ENCODE assay signal across 23 cellular contexts in the genomic region with DNA sequence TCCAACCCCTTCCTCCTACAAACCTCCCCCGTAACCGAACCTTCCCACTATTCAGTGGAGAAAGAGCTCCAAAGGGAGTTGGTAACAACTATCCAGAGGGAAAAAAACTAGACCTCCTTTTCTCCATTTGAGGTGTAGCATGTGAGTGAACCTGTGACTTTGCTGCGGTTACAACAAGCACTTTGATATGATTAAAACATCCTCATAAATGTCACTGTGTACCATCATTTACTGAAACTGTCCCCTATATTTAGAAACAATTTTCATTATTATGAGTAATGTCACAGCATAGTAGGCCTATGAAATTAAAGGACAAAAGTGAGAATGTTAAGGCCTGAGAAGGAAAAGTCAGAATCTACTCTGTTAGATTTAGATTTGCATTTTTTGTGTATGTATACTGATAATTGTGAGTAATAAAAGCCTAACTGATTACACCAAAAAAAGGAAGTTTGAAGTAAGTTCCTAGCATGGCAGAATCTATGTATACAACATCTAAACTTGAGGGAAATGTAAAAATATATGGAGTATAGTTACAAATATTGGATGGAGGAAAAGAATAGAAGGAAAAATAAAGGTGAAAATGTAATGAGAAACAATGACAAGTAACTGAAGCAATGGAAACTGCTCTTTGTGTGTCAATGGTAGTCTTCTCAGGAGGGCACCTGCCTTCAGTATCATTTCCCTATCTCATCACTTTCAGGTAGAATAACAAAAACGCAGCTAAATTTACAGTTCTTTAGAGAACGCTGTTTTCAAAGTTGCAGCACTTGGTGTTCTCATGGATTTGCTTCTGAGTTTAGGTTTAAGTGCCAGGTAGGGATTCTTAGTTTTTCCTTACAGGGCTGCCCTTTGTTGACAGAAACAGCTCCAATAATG.
DNase-seq lines count a peak whose midpoint lies in the region; ATAC-seq and TF ChIP-seq lines count a peak whose summit lies in the region.
"Had no signal": no experiment of that assay in that cellular context is flagged by ENCODE, and none has a peak within 500 bp of the region (broad histone marks: within the 10 kb centered on the region; RNA-seq: fewer than 3 reads in every experiment).

No MANE protein-coding gene starts in this region.

- no peak overlapping the region for H3K4me3 ChIP-seq in Peyer's patch
- H3K4me3 ChIP-seq: SJCRH30 had no signal

- no peaks in the 10 kb centered on the region for H3K36me3 ChIP-seq in Peyer's patch
- H3K36me3 ChIP-seq: SJCRH30 had no signal

- H3K27ac ChIP-seq in Peyer's patch, result no peak overlapping the region
- H3K27ac ChIP-seq: SJCRH30 had no signal

- no peaks in the 10 kb centered on the region for H3K4me1 ChIP-seq in Peyer's patch

- no peak for TF ChIP-seq CTCF in Peyer's patch (IDR thresholded peaks at IDR 0.05)

- H3K9me3 ChIP-seq in Peyer's patch, result no peaks in the 10 kb centered on the region

- ATAC-seq in GM21360 (IDR thresholded peaks at IDR 0.05; ENCODE audit: unreplicated experiment) (peak; percentile 71), HG02798 (IDR thresholded peaks at IDR 0.05; ENCODE audit: poor library complexity, unreplicated experiment) (peak; percentile 74), HG03439 (IDR thresholded peaks at IDR 0.05; ENCODE audit: unreplicated experiment) (peak; percentile 66)
- peak; percentile 24 for ATAC-seq in stimulated activated effector memory CD8-positive, alpha-beta T cell treated with anti-CD3 and anti-CD28 coated beads, Interleukin-12 subunit alpha, Interleukin-12 subunit beta, amount 100 ng/mL, for 72 hours
- ATAC-seq: left colon had no signal

- no peak overlapping the region for H3K27ac Mint-ChIP-seq in stimulated activated effector memory CD8-positive, alpha-beta T cell treated with anti-CD3 and anti-CD28 coated beads, Interleukin-12 subunit alpha, Interleukin-12 subunit beta, amount 100 ng/mL, for 72 hours
- H3K27ac Mint-ChIP-seq: activated CD4-positive, alpha-beta T cell treated with anti-CD3 and anti-CD28 coated beads, Interleukin-2, amount 10 ng/mL, durations not matched to agents 24 days and 14 days; activated naive CD8-positive, alpha-beta T cell treated with anti-CD3 and anti-CD28 coated beads, Interleukin-2, amount 10 ng/mL, durations not matched to agents 7 days and 5 days; activated T-helper 2 cell treated with anti-CD3 and anti-CD28 coated beads, Interferon-gamma antibody, Interleukin-2, Interleukin-4, amounts not matched to agents 10 μg/mL and 5 μg/mL and 100 μg/mL, durations not matched to agents 14 hours and 24 hours and 36 hours; brain; CD8-positive, alpha-beta memory T cell; endodermal cell; T-helper 1 cell treated with Interleukin-12 subunit alpha and Interleukin-12 subunit beta and Interleukin-4 antibody, amounts not matched to agents 30 μg/mL and 1 μg/mL, for 36 hours had no signal

- DNase-seq in stimulated activated effector memory CD8-positive, alpha-beta T cell treated with anti-CD3 and anti-CD28 coated beads, Interleukin-12 subunit alpha, Interleukin-12 subunit beta, amount 100 ng/mL, for 72 hours (ENCODE audit: low spot score in 2 of 2), result no peak
- DNase-seq in epidermal melanocyte (ENCODE audit: insufficient read length, low spot score), result no peak
- DNase-seq in Peyer's patch, result no peak
- no peak for DNase-seq in effector CD4-positive, alpha-beta T cell
- no peak for DNase-seq in retina
- DNase-seq: activated CD4-positive, alpha-beta T cell treated with anti-CD3 and anti-CD28 coated beads, Interleukin-2, amount 10 ng/mL, durations not matched to agents 24 days and 14 days; activated naive CD8-positive, alpha-beta T cell treated with anti-CD3 and anti-CD28 coated beads, Interleukin-2, amount 10 ng/mL, durations not matched to agents 7 days and 5 days; CD8-positive, alpha-beta memory T cell; endodermal cell; GDM1; Kasumi-1; left colon; mesenchymal stem cell; NCI-H1048; NCI-H187 treated with DMSO at 0.1 percent for 48 hours; NCI-H345; SJCRH30 had no signal

- H3K27me3 ChIP-seq in Peyer's patch, result no peaks in the 10 kb centered on the region
- H3K27me3 ChIP-seq: SJCRH30 had no signal

- no peaks in the 10 kb centered on the region for H3K4me1 Mint-ChIP-seq in stimulated activated effector memory CD8-positive, alpha-beta T cell treated with anti-CD3 and anti-CD28 coated beads, Interleukin-12 subunit alpha, Interleukin-12 subunit beta, amount 100 ng/mL, for 72 hours
- H3K4me1 Mint-ChIP-seq: activated CD4-positive, alpha-beta T cell treated with anti-CD3 and anti-CD28 coated beads, Interleukin-2, amount 10 ng/mL, durations not matched to agents 24 days and 14 days; activated naive CD8-positive, alpha-beta T cell treated with anti-CD3 and anti-CD28 coated beads, Interleukin-2, amount 10 ng/mL, durations not matched to agents 7 days and 5 days; brain; CD8-positive, alpha-beta memory T cell had no signal

- H3K36me3 Mint-ChIP-seq in stimulated activated effector memory CD8-positive, alpha-beta T cell treated with anti-CD3 and anti-CD28 coated beads, Interleukin-12 subunit alpha, Interleukin-12 subunit beta, amount 100 ng/mL, for 72 hours, result no peaks in the 10 kb centered on the region
- H3K36me3 Mint-ChIP-seq: activated naive CD8-positive, alpha-beta T cell treated with anti-CD3 and anti-CD28 coated beads, Interleukin-2, amount 10 ng/mL, durations not matched to agents 7 days and 5 days; brain; CD8-positive, alpha-beta memory T cell had no signal

- H3K4me3 Mint-ChIP-seq in stimulated activated effector memory CD8-positive, alpha-beta T cell treated with anti-CD3 and anti-CD28 coated beads, Interleukin-12 subunit alpha, Interleukin-12 subunit beta, amount 100 ng/mL, for 72 hours, result no peak overlapping the region
- H3K4me3 Mint-ChIP-seq: activated CD4-positive, alpha-beta T cell treated with anti-CD3 and anti-CD28 coated beads, Interleukin-2, amount 10 ng/mL, durations not matched to agents 24 days and 14 days; activated naive CD8-positive, alpha-beta T cell treated with anti-CD3 and anti-CD28 coated beads, Interleukin-2, amount 10 ng/mL, durations not matched to agents 7 days and 5 days; brain; CD8-positive, alpha-beta memory T cell; endodermal cell; T-helper 1 cell treated with Interleukin-12 subunit alpha and Interleukin-12 subunit beta and Interleukin-4 antibody, amounts not matched to agents 30 μg/mL and 1 μg/mL, for 36 hours had no signal

- H3K9me3 Mint-ChIP-seq in stimulated activated effector memory CD8-positive, alpha-beta T cell treated with anti-CD3 and anti-CD28 coated beads, Interleukin-12 subunit alpha, Interleukin-12 subunit beta, amount 100 ng/mL, for 72 hours, result no peaks in the 10 kb centered on the region
- H3K9me3 Mint-ChIP-seq: activated CD4-positive, alpha-beta T cell treated with anti-CD3 and anti-CD28 coated beads, Interleukin-2, amount 10 ng/mL, durations not matched to agents 24 days and 14 days; activated naive CD8-positive, alpha-beta T cell treated with anti-CD3 and anti-CD28 coated beads, Interleukin-2, amount 10 ng/mL, durations not matched to agents 7 days and 5 days; activated T-helper 2 cell treated with anti-CD3 and anti-CD28 coated beads, Interferon-gamma antibody, Interleukin-2, Interleukin-4, amounts not matched to agents 10 μg/mL and 5 μg/mL and 100 μg/mL, durations not matched to agents 14 hours and 24 hours and 36 hours; brain; CD8-positive, alpha-beta memory T cell; endodermal cell; T-helper 1 cell treated with Interleukin-12 subunit alpha and Interleukin-12 subunit beta and Interleukin-4 antibody, amounts not matched to agents 30 μg/mL and 1 μg/mL, for 36 hours had no signal

- TF ChIP-seq POLR2A in Peyer's patch (IDR thresholded peaks at IDR 0.05), result no peak

Comparison
In these comparisons a context has a peak if more than half of its experiments do, and no peak if none do; other contexts are left out.
1. ATAC-seq: peak in every context shown above with its lines; median percentile 74 in HG02798; 71 in GM21360; 66 in HG03439; 24 in stimulated activated effector memory CD8-positive, alpha-beta T cell treated with anti-CD3 and anti-CD28 coated beads, Interleukin-12 subunit alpha, Interleukin-12 subunit beta, amount 100 ng/mL, for 72 hours.